1 cellular context compared by ENCODE assay signal in the genomic region with DNA sequence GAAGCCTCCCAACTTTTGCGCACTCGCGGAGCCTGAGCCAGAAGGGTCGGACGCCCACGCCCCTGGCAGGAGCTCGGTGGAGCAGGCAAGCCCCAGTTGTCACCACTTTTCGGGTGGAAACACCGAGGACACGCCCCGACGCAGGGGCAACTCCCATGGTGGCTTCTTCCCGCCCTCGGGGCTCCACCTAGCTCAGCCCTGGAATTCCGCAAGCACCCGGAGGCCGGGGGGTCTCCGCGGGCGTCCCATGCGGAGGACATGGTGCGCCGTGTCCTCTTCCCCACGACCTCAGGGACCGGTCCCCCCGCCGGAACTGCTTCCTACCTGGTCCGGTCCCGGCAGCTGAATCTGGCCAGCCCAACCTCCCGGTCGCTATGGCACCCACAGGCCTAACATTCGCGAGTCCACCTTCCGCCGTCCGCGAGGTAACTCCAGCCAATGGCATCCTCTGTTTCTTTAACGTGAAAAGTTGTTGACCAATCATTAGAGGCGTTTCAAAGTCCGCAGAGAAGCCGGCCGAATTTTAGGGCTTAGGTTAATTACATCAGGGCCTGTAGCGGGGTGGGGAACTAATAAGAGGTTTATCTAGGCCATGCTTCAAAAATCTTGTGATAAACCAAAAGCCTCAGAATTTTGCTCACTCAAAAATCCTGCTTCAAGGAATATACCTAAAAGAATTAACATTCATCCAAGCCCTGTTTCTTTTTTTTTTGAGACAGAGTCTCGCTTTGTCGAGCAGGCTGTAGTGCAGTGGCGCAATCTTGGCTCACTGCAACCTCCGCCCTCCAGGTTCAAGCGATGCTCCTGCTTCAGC.
A peak's percentile ranks its signal among the peaks of the same experiment; 100 is the strongest.
TF ChIP-seq lines count a peak whose summit lies in the region.

A gene with protein sequence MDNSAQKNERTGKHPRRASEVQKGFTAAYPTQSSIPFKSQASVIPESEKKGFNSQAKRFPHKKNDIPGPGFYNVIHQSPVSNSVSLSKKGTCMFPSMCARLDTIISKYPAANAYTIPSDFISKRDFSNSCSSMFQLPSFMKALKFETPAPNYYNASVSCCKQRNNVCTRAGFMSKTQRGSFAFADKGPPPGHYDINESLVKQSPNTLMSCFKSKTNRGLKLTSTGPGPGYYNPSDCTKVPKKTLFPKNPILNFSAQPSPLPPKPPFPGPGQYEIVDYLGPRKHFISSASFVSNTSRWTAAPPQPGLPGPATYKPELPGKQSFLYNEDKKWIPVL (minus strand): TSS at position 433 of the 814 bp plus-strand sequence. CDS start 12,394 bp downstream, outside the sequence.

TF ChIP-seq in K562, 482 proteins besides CTCF, POLR2A, EP300 and RAD21 (continued from another document and continues in another):
- TF ChIP-seq, protein P1, sequence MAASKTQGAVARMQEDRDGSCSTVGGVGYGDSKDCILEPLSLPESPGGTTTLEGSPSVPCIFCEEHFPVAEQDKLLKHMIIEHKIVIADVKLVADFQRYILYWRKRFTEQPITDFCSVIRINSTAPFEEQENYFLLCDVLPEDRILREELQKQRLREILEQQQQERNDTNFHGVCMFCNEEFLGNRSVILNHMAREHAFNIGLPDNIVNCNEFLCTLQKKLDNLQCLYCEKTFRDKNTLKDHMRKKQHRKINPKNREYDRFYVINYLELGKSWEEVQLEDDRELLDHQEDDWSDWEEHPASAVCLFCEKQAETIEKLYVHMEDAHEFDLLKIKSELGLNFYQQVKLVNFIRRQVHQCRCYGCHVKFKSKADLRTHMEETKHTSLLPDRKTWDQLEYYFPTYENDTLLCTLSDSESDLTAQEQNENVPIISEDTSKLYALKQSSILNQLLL (CRISPR knock-in tag; IDR thresholded peaks at IDR 0.05; ENCODE audit: borderline replicate concordance) = no peak
- peak; percentile 32 to 58; a peak in 2 of 4 replicates for TF ChIP-seq FOXK2 (conservative IDR thresholded peaks at IDR 0.05 in 1 of 2, IDR thresholded peaks at IDR 0.05 in 1 of 2; ENCODE audit: low read depth in 2 of 2)
- TF ChIP-seq, protein P2, sequence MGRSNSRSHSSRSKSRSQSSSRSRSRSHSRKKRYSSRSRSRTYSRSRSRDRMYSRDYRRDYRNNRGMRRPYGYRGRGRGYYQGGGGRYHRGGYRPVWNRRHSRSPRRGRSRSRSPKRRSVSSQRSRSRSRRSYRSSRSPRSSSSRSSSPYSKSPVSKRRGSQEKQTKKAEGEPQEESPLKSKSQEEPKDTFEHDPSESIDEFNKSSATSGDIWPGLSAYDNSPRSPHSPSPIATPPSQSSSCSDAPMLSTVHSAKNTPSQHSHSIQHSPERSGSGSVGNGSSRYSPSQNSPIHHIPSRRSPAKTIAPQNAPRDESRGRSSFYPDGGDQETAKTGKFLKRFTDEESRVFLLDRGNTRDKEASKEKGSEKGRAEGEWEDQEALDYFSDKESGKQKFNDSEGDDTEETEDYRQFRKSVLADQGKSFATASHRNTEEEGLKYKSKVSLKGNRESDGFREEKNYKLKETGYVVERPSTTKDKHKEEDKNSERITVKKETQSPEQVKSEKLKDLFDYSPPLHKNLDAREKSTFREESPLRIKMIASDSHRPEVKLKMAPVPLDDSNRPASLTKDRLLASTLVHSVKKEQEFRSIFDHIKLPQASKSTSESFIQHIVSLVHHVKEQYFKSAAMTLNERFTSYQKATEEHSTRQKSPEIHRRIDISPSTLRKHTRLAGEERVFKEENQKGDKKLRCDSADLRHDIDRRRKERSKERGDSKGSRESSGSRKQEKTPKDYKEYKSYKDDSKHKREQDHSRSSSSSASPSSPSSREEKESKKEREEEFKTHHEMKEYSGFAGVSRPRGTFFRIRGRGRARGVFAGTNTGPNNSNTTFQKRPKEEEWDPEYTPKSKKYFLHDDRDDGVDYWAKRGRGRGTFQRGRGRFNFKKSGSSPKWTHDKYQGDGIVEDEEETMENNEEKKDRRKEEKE (IDR thresholded peaks at IDR 0.05; ENCODE audit: borderline replicate concordance in 1 of 2, control insufficient read depth in 1 of 2, low read depth in 2 of 2, low read length in 1 of 2) = no peak
- TF ChIP-seq, protein P3, sequence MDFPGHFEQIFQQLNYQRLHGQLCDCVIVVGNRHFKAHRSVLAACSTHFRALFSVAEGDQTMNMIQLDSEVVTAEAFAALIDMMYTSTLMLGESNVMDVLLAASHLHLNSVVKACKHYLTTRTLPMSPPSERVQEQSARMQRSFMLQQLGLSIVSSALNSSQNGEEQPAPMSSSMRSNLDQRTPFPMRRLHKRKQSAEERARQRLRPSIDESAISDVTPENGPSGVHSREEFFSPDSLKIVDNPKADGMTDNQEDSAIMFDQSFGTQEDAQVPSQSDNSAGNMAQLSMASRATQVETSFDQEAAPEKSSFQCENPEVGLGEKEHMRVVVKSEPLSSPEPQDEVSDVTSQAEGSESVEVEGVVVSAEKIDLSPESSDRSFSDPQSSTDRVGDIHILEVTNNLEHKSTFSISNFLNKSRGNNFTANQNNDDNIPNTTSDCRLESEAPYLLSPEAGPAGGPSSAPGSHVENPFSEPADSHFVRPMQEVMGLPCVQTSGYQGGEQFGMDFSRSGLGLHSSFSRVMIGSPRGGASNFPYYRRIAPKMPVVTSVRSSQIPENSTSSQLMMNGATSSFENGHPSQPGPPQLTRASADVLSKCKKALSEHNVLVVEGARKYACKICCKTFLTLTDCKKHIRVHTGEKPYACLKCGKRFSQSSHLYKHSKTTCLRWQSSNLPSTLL (IDR thresholded peaks at IDR 0.05) = peak; percentile 99
- peak; percentile 42 to 80; a peak in 2 of 4 replicates for TF ChIP-seq MNT (conservative IDR thresholded peaks at IDR 0.05)
- TF ChIP-seq CREB3L1 (IDR thresholded peaks at IDR 0.05; ENCODE audit: borderline replicate concordance, low read depth) = peak; percentile 62
- TF ChIP-seq ZHX1 (conservative IDR thresholded peaks at IDR 0.05; ENCODE audit: low read length) = peak; percentile 75; the same call in 1 of the 2 replicates
- peak; percentile 37; the same call in 1 of the 2 replicates for TF ChIP-seq NCOA1 (IDR thresholded peaks at IDR 0.05; ENCODE audit: low read depth)
- peak; percentile 19 to 89; a peak in 2 of 4 replicates for TF ChIP-seq TEAD1 (CRISPR knock-in tag; IDR thresholded peaks at IDR 0.05)
- TF ChIP-seq ZNF551 (CRISPR knock-in tag; IDR thresholded peaks at IDR 0.05) = no peak
- TF ChIP-seq PURB (CRISPR knock-in tag; IDR thresholded peaks at IDR 0.05; ENCODE audit: low read depth) = peak; percentile 32; the same call in 1 of the 2 replicates
- peak; percentile 51 to 69 for TF ChIP-seq E2F6 (IDR thresholded peaks at IDR 0.05; ENCODE audit: borderline replicate concordance in 1 of 2, extremely low read depth in 1 of 2, insufficient read depth in 1 of 2, insufficient read length in 1 of 2, low read depth in 1 of 2, low read length in 1 of 2, poor library complexity in 1 of 2, severe bottlenecking in 1 of 2)
- peak; percentile 81 for TF ChIP-seq GABPA (tag; conservative IDR thresholded peaks at IDR 0.05; ENCODE audit: low read depth)
- TF ChIP-seq NFE2L1 (tag; IDR thresholded peaks at IDR 0.05; ENCODE audit: borderline replicate concordance, low read depth) = no peak
- TF ChIP-seq RBBP5 (IDR thresholded peaks at IDR 0.05; ENCODE audit: borderline replicate concordance, insufficient read depth, low read length, poor library complexity, severe bottlenecking) = peak; percentile 71
- no peak for TF ChIP-seq ZNF165 (CRISPR knock-in tag; IDR thresholded peaks at IDR 0.05; ENCODE audit: borderline replicate concordance)
- no peak for TF ChIP-seq ZNF75A (CRISPR knock-in tag; IDR thresholded peaks at IDR 0.05)
- peak; percentile 80 for TF ChIP-seq HMGN3 (IDR thresholded peaks at IDR 0.05; ENCODE audit: borderline replicate concordance, extremely low read depth, insufficient read length, low read depth, low read length)
- TF ChIP-seq ATF7 (IDR thresholded peaks at IDR 0.05) = peak; percentile 82
- TF ChIP-seq OTX1 (CRISPR knock-in tag; IDR thresholded peaks at IDR 0.05) = peak; percentile 49; the same call in 1 of the 2 replicates
- TF ChIP-seq, protein P4, sequence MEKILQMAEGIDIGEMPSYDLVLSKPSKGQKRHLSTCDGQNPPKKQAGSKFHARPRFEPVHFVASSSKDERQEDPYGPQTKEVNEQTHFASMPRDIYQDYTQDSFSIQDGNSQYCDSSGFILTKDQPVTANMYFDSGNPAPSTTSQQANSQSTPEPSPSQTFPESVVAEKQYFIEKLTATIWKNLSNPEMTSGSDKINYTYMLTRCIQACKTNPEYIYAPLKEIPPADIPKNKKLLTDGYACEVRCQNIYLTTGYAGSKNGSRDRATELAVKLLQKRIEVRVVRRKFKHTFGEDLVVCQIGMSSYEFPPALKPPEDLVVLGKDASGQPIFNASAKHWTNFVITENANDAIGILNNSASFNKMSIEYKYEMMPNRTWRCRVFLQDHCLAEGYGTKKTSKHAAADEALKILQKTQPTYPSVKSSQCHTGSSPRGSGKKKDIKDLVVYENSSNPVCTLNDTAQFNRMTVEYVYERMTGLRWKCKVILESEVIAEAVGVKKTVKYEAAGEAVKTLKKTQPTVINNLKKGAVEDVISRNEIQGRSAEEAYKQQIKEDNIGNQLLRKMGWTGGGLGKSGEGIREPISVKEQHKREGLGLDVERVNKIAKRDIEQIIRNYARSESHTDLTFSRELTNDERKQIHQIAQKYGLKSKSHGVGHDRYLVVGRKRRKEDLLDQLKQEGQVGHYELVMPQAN (IDR thresholded peaks at IDR 0.05; ENCODE audit: borderline replicate concordance) = peak; percentile 72
- no peak for TF ChIP-seq ZNF253 (CRISPR knock-in tag; conservative IDR thresholded peaks at IDR 0.05)
- no peak for TF ChIP-seq GATA2 (CRISPR knock-in tag; IDR thresholded peaks at IDR 0.05)
- peak in 1 of 2 experiments; percentile 51; a peak in 2 of 4 replicates for TF ChIP-seq TRIM24 (IDR thresholded peaks at IDR 0.05)
- TF ChIP-seq MTA1 (IDR thresholded peaks at IDR 0.05; ENCODE audit: borderline replicate concordance) = no peak
- TF ChIP-seq SUPT5H (IDR thresholded peaks at IDR 0.05) = peak; percentile 73
- peak; percentile 89 for TF ChIP-seq ASH1L (IDR thresholded peaks at IDR 0.05; ENCODE audit: borderline replicate concordance, low read depth, partially characterized antibody)
- TF ChIP-seq ZKSCAN8 (CRISPR knock-in tag; IDR thresholded peaks at IDR 0.05) = no peak
- peak; percentile 88 for TF ChIP-seq HDAC2 (IDR thresholded peaks at IDR 0.05)
- TF ChIP-seq FOXK1 (CRISPR knock-in tag; IDR thresholded peaks at IDR 0.05; ENCODE audit: borderline replicate concordance) = 0 out of 2 replicates have a peak, but pooled peaks have one; percentile 27
- peak; percentile 41; the same call in 1 of the 2 replicates for TF ChIP-seq HLTF (IDR thresholded peaks at IDR 0.05)
